Comparison of ENCODE assay signal across 9 cellular contexts in the genomic region with DNA sequence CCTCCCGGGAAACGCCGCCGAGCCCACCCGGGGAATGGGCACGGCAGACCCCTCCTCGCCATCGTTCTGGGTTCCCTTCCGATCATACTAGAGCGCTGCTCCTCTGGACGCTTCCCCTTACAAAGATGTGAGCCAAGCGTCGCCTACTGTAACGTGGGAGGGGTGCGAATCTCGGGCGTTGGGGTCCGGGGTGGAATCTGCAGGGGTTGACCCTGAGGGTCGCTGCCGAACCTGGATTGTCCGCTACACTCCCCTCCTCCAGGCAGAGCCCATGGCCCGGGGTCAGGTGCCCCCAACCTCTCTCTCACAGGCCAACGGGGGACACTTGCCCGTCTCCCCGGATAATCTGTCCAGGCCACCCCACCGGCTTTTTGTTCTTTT. TPM values are rescaled to one million over a fixed set of nuclear protein-coding genes. Genes with fewer than 3 reads are reported as not detected.
DNase-seq lines count a peak whose midpoint lies in the region; ATAC-seq and TF ChIP-seq lines count a peak whose summit lies in the region.
"Had no signal": no experiment of that assay in that cellular context is flagged by ENCODE, and none has a peak within 500 bp of the region (broad histone marks: within the 10 kb centered on the region; RNA-seq: fewer than 3 reads in every experiment).

No MANE protein-coding gene starts in this region.

- no peak for TF ChIP-seq CTCF in OCI-LY3 (IDR thresholded peaks at IDR 0.05; ENCODE audit: low read depth, low read length)
- no peak for TF ChIP-seq CTCF in neural progenitor cell (IDR thresholded peaks at IDR 0.05)

- H2AFZ ChIP-seq in OCI-LY3 (ENCODE audit: low read depth, low read length) (no peak overlapping the region), neural progenitor cell (replicated peaks) (no peak overlapping the region)

- DNase-seq in neural progenitor cell (ENCODE audit: low spot score), result no peak
- DNase-seq in NCI-H1694 treated with DMSO at 0.1 percent for 48 hours (lab: John Stamatoyannopoulos, UW), result no peak
- DNase-seq in NCI-H526 treated with DMSO at 0.1 percent for 48 hours (lab: John Stamatoyannopoulos, UW), result no peak
- DNase-seq: islet precursor cell had no signal

- H3K27ac ChIP-seq in BLaER1 (peak overlapping the region; percentile 73; the same call in 1 of the 2 replicates), OCI-LY3 (ENCODE audit: low read length) (no peak overlapping the region), neural progenitor cell (no peak overlapping the region)

- ATAC-seq in HG02571 (IDR thresholded peaks at IDR 0.05; ENCODE audit: unreplicated experiment) (no peak), SK-N-SH treated with all-trans-retinoic acid at 6 μM for 48 hours (no peak)

- H3K9me3 ChIP-seq in BLaER1 (peaks cover 8% of the 10 kb centered on the region; the same call in 1 of the 2 replicates), OCI-LY3 (ENCODE audit: insufficient read depth, low read length) (no peaks in the 10 kb centered on the region), endocrine pancreas (ENCODE audit: control insufficient read depth, low read length) (no peaks in the 10 kb centered on the region), neural progenitor cell (ENCODE audit: low read depth) (no peaks in the 10 kb centered on the region)

- H3K27ac Mint-ChIP-seq in neural progenitor cell, result no peak overlapping the region

- H3K79me2 ChIP-seq in OCI-LY3 (ENCODE audit: low read length), result peaks cover 100% of the 10 kb centered on the region
- H3K79me2 ChIP-seq in neural progenitor cell (ENCODE audit: low read depth), result peaks cover 100% of the 10 kb centered on the region

- H4K20me1 ChIP-seq in BLaER1 (peaks cover 100% of the 10 kb centered on the region), OCI-LY3 (ENCODE audit: insufficient read depth, low read length) (peaks cover 98% of the 10 kb centered on the region), neural progenitor cell (ENCODE audit: low read depth) (peaks cover 98% of the 10 kb centered on the region)

- H3K4me1 Mint-ChIP-seq in neural progenitor cell, result peaks cover 74% of the 10 kb centered on the region

- H3K36me3 ChIP-seq in BLaER1 (peaks cover 17% of the 10 kb centered on the region; the same call in 1 of the 2 replicates), OCI-LY3 (replicated peaks; ENCODE audit: low read depth, low read length) (peaks cover 3% of the 10 kb centered on the region), endocrine pancreas (ENCODE audit: control insufficient read depth, insufficient read depth, low read length) (no peaks in the 10 kb centered on the region), neural progenitor cell (no peaks in the 10 kb centered on the region)

- peaks cover 5% of the 10 kb centered on the region for H3K27me3 Mint-ChIP-seq in neural progenitor cell (ENCODE audit: insufficient read depth, low read depth)

- H3K4me1 ChIP-seq in BLaER1 (peaks cover 97% of the 10 kb centered on the region), OCI-LY3 (ENCODE audit: low read length) (peaks cover 16% of the 10 kb centered on the region; the same call in 1 of the 2 replicates), endocrine pancreas (ENCODE audit: control insufficient read depth, insufficient read depth, low read length) (peaks cover 6% of the 10 kb centered on the region), neural progenitor cell (peaks cover 84% of the 10 kb centered on the region)

- H3K4me3 ChIP-seq in BLaER1 (peak overlapping the region; percentile 56), OCI-LY3 (ENCODE audit: low read length) (peak overlapping the region; percentile 63), endocrine pancreas (ENCODE audit: control insufficient read depth, insufficient read depth, low read length) (no peak overlapping the region), neural progenitor cell (peak overlapping the region; percentile 48)

- peaks cover 54% of the 10 kb centered on the region for H3K27me3 ChIP-seq in BLaER1
- H3K27me3 ChIP-seq in OCI-LY3 (ENCODE audit: low read depth, low read length), result no peaks in the 10 kb centered on the region
- no peaks in the 10 kb centered on the region for H3K27me3 ChIP-seq in endocrine pancreas (ENCODE audit: control insufficient read depth, insufficient read depth, low read length)
- peaks cover 65% of the 10 kb centered on the region for H3K27me3 ChIP-seq in neural progenitor cell

- H3K36me3 Mint-ChIP-seq in neural progenitor cell, result peaks cover 2% of the 10 kb centered on the region

- peak overlapping the region; percentile 81 for H3K4me3 Mint-ChIP-seq in neural progenitor cell

- H3F3A ChIP-seq in neural progenitor cell (ENCODE audit: low read depth), result peaks cover 33% of the 10 kb centered on the region

- peak overlapping the region; percentile 85 for H3K4me2 ChIP-seq in BLaER1
- peak overlapping the region; percentile 67 for H3K4me2 ChIP-seq in OCI-LY3 (ENCODE audit: low read length)
- peak overlapping the region; percentile 95 for H3K4me2 ChIP-seq in neural progenitor cell

- H3K9ac ChIP-seq in BLaER1 (no peak overlapping the region), OCI-LY3 (ENCODE audit: low read length) (no peak overlapping the region), endocrine pancreas (ENCODE audit: control insufficient read depth, insufficient read depth, low read length) (peak overlapping the region; percentile 13), neural progenitor cell (no peak overlapping the region)

- peaks cover 25% of the 10 kb centered on the region for H3K9me3 Mint-ChIP-seq in neural progenitor cell

TF ChIP-seq in SK-N-SH treated with all-trans-retinoic acid at 6 μM for 48 hours, 23 proteins besides CTCF, POLR2A, EP300 and RAD21:
- no peak for TF ChIP-seq ZFP3 (CRISPR knock-in tag; IDR thresholded peaks at IDR 0.05)
- no peak for TF ChIP-seq CSDC2 (CRISPR knock-in tag; IDR thresholded peaks at IDR 0.05)
- TF ChIP-seq OSR1 (CRISPR knock-in tag; IDR thresholded peaks at IDR 0.05), result no peak
- no peak for TF ChIP-seq TCF4 (CRISPR knock-in tag; IDR thresholded peaks at IDR 0.05; ENCODE audit: borderline replicate concordance)
- TF ChIP-seq TOX (CRISPR knock-in tag; IDR thresholded peaks at IDR 0.05; ENCODE audit: borderline replicate concordance), result no peak
- no peak for TF ChIP-seq RARB (CRISPR knock-in tag; IDR thresholded peaks at IDR 0.05)
- no peak for TF ChIP-seq ISL1 (CRISPR knock-in tag; IDR thresholded peaks at IDR 0.05)

RNA-seq across cellular contexts. Expression of gene BCOR, which starts 13.8 kb away (rescaled TPM):
- 29.5 and 32.4 TPM in 2 replicates for total RNA-seq in neural progenitor cell (ENCODE audit: low replicate concordance)
